In the genomic region with DNA sequence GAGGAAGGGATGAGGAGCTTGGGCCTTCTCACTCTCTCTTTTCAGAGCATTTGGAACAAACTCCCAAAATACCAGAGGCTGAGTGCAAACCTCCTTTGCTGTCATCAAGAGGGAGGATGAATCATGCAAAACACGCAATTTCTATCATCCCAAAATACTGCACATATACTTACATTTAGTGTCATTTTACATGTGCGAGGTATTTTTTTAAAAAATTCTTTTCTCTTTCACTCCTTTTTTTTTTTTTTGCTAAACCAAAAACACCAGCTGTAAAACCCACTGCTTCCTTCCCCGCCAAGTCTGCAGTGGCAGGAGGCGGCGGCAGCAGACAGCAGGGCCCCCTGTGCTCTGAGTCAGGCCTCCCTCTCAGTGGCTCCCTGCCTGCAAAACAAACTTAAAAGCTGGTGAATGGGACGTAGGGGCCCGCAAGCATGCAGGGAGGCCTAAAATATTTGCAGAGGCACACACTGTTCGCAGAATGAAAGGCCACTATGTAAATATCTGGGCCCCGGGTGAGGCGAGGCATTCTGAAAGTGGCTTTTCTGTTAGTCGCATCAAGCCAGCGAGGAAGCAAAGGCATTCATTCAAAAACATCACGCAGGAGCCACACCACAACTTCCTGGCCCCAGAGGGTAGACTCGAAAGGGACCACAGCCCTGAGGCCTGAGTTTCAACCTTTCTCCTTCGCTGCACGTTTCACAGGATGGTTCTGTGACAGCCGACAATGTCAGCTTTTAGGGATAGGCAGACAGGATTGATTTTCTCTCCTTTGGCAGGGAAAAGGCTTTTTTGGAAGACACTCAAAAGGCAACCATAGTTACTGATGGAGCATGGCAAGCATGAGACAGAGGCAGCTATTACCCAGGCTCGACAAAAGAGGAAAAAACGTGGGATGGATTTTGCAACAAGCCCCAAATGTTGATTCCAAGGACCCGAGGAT, we compare ENCODE assay signal across 8 cellular contexts.
A peak's percentile ranks its signal among the peaks of the same experiment; 100 is the strongest.
DNase-seq lines count a peak whose midpoint lies in the region; ATAC-seq, FAIRE-seq and TF ChIP-seq lines count a peak whose summit lies in the region.

No MANE protein-coding gene starts in this region.

- no peak overlapping the region for H3K9ac ChIP-seq in kidney (ENCODE audit: low read length in 2 of 2)

- peak; percentile 89 for ATAC-seq in GM19467 (IDR thresholded peaks at IDR 0.05; ENCODE audit: unreplicated experiment)

- DNase-seq in C1 segment of cervical spinal cord (lab: John Stamatoyannopoulos, UW), result peak in 12 of 14 donors; percentile 16 to 75 (median 46)
- DNase-seq in HL-60 (ENCODE audit: low read depth in 1 of 2, low spot score in 1 of 2), result peak in 1 of 2 experiments; percentile 51
- peak; percentile 35 for DNase-seq in T-helper 22 cell (ENCODE audit: low read depth)
- peak in 1 of 2 donors; percentile 78 for DNase-seq in ascending aorta (ENCODE audit: low spot score in 2 of 2)
- DNase-seq in iPS-NIHi7 (ENCODE audit: extremely low spot score), result peak; percentile 78
- DNase-seq in stimulated activated CD4-positive, alpha-beta T cell treated with anti-CD3 and anti-CD28 coated beads, Interleukin-1b, Interleukin-23, amount 100 ng/mL, for 24 hours (ENCODE audit: low read depth in 4 of 4, low spot score in 1 of 4), result peak; percentile 36 to 65 (median 47)
- no peak for DNase-seq in kidney

- intact Hi-C loops in ascending aorta (cut with DNase I), result loop anchor here (2.0 kb wide), 2 partner anchors 74 to 132 kb away; a partner anchor contains a TSS
- intact Hi-C loops in kidney (cut with DNase I), result no loop called here

- H3K9me3 ChIP-seq in ascending aorta (no peaks in the 10 kb centered on the region), kidney (ENCODE audit: control insufficient read depth in 1 of 2, low read length in 2 of 2) (no peaks in the 10 kb centered on the region)

- no peaks in the 10 kb centered on the region for H3K36me3 ChIP-seq in ascending aorta
- H3K36me3 ChIP-seq in kidney (ENCODE audit: control insufficient read depth in 1 of 2, insufficient read depth in 2 of 2, low read length in 2 of 2), result no peaks in the 10 kb centered on the region

- peak overlapping the region; percentile 32; the same call in 1 of the 2 replicates for H3K27ac ChIP-seq in HL-60 (replicated peaks)
- peak overlapping the region; percentile 76 to 83 for H3K27ac ChIP-seq in ascending aorta
- H3K27ac ChIP-seq in kidney (ENCODE audit: low read depth in 2 of 2, low read length in 2 of 2), result no peak overlapping the region

- H3K27me3 ChIP-seq in HL-60 (ENCODE audit: insufficient read depth, poor library complexity, severe bottlenecking) (no peaks in the 10 kb centered on the region), ascending aorta (no peaks in the 10 kb centered on the region)

- peaks cover 16 to 27% of the 10 kb centered on the region in 2 donors for H3K4me1 ChIP-seq in ascending aorta
- H3K4me1 ChIP-seq in kidney (ENCODE audit: control insufficient read depth in 1 of 2, insufficient read depth in 1 of 2, low read depth in 1 of 2, low read length in 2 of 2), result peaks cover 0 to 5% of the 10 kb centered on the region in 2 donors

- no peak for TF ChIP-seq CTCF in HL-60 (IDR thresholded peaks at IDR 0.05; ENCODE audit: insufficient read depth, low read length)
- no peak for TF ChIP-seq CTCF in ascending aorta (IDR thresholded peaks at IDR 0.05)
- no peak for TF ChIP-seq CTCF in kidney (IDR thresholded peaks at IDR 0.05; ENCODE audit: borderline replicate concordance, extremely low read depth, insufficient read depth)

- H3K4me3 ChIP-seq in HL-60 (replicated peaks; ENCODE audit: insufficient read depth, low read length) (no peak overlapping the region), ascending aorta (peak overlapping the region in 1 of 2 donors; percentile 52), kidney (ENCODE audit: low read length in 2 of 2) (no peak overlapping the region)

- no peak for FAIRE-seq in kidney (lab: Jason Lieb, UNC)

Comparison
In these comparisons a context has a peak if more than half of its experiments do, and no peak if none do; other contexts are left out.
1. H3K27ac ChIP-seq: peak in HL-60 (single experiment) and ascending aorta (2 of 2); none in kidney (0 of 2).